ENCODE assay signal across 16 cellular contexts in genomic region chr10:31197886-31198285, GRCh38.
DNase-seq lines count a peak whose midpoint lies in the region; ATAC-seq and TF ChIP-seq lines count a peak whose summit lies in the region.
"Had no signal": no experiment of that assay in that cellular context is flagged by ENCODE, and none has a peak within 500 bp of the region (broad histone marks: within the 10 kb centered on the region; RNA-seq: fewer than 3 reads in every experiment).

No MANE protein-coding gene starts in this region.

- TF ChIP-seq POLR2A in thyroid gland (IDR thresholded peaks at IDR 0.05) = no peak

- no peak overlapping the region for H2AFZ ChIP-seq in GM23338

- CTCF ChIA-PET in activated naive CD4-positive, alpha-beta T cell treated with anti-CD3 and anti-CD28 coated beads, Interleukin-2, amount 10 ng/mL, durations not matched to agents 7 days and 5 days (lab: Charles Lee) = no interaction called here

- TF ChIP-seq CTCF in AG10803 (conservative IDR thresholded peaks at IDR 0.05; ENCODE audit: low read length) (no peak), HFFc6 (IDR thresholded peaks at IDR 0.05) (no peak), GM23338 (conservative IDR thresholded peaks at IDR 0.05; ENCODE audit: low read depth in 2 of 2) (no peak), thyroid gland (IDR thresholded peaks at IDR 0.05) (no peak)

- H3K27ac ChIP-seq in GM23338 (ENCODE audit: low read depth) (no peak overlapping the region), thyroid gland (no peak overlapping the region)
- H3K27ac ChIP-seq: C4-2B, Peyer's patch had no signal

- H3K36me3 ChIP-seq in GM23338 (ENCODE audit: insufficient read depth) (no peaks in the 10 kb centered on the region), thyroid gland (no peaks in the 10 kb centered on the region)
- H3K36me3 ChIP-seq: Peyer's patch had no signal

- H4K20me1 ChIP-seq in GM23338 (replicated peaks; ENCODE audit: insufficient read depth) = no peaks in the 10 kb centered on the region

- H3K27ac Mint-ChIP-seq in HFFc6 = no peak overlapping the region
- no peak overlapping the region for H3K27ac Mint-ChIP-seq in GM23338
- no peak overlapping the region for H3K27ac Mint-ChIP-seq in activated naive CD4-positive, alpha-beta T cell treated with anti-CD3 and anti-CD28 coated beads, Interleukin-2, amount 10 ng/mL, durations not matched to agents 7 days and 5 days

- no peaks in the 10 kb centered on the region for H3K9me2 ChIP-seq in GM23338 (ENCODE audit: insufficient read depth)

- no peaks in the 10 kb centered on the region for H3F3A ChIP-seq in GM23338 (replicated peaks; ENCODE audit: low read depth)

- no peaks in the 10 kb centered on the region; the same call in 1 of the 2 replicates for H3K4me1 Mint-ChIP-seq in HFFc6 (ENCODE audit: low read depth)
- H3K4me1 Mint-ChIP-seq in GM23338 = no peaks in the 10 kb centered on the region
- no peaks in the 10 kb centered on the region for H3K4me1 Mint-ChIP-seq in activated naive CD4-positive, alpha-beta T cell treated with anti-CD3 and anti-CD28 coated beads, Interleukin-2, amount 10 ng/mL, durations not matched to agents 7 days and 5 days

- H3K9me3 ChIP-seq in thyroid gland = no peaks in the 10 kb centered on the region
- H3K9me3 ChIP-seq: Peyer's patch had no signal

- H3K4me3 ChIP-seq in AG10803 (ENCODE audit: low read length) (no peak overlapping the region), GM23338 (no peak overlapping the region), thyroid gland (replicated peaks in 1 of 3) (no peak overlapping the region)
- H3K4me3 ChIP-seq: GM12878, Peyer's patch had no signal

- no peaks in the 10 kb centered on the region for H3K79me2 ChIP-seq in GM23338 (replicated peaks; ENCODE audit: insufficient read depth)

- H3K27me3 Mint-ChIP-seq in HFFc6 (ENCODE audit: insufficient read depth) (no peaks in the 10 kb centered on the region; the same call in 1 of the 2 replicates), GM23338 (ENCODE audit: insufficient read depth, low read depth, poor library complexity) (peaks cover 4% of the 10 kb centered on the region)
- H3K27me3 Mint-ChIP-seq in activated naive CD4-positive, alpha-beta T cell treated with anti-CD3 and anti-CD28 coated beads, Interleukin-2, amount 10 ng/mL, durations not matched to agents 7 days and 5 days = no peaks in the 10 kb centered on the region

- H3K4me3 Mint-ChIP-seq in HFFc6 (no peak overlapping the region), GM23338 (no peak overlapping the region)
- no peak overlapping the region for H3K4me3 Mint-ChIP-seq in activated naive CD4-positive, alpha-beta T cell treated with anti-CD3 and anti-CD28 coated beads, Interleukin-2, amount 10 ng/mL, durations not matched to agents 7 days and 5 days

- H3K27me3 ChIP-seq in GM23338 (ENCODE audit: insufficient read depth) = no peaks in the 10 kb centered on the region
- H3K27me3 ChIP-seq in thyroid gland = no peaks in the 10 kb centered on the region
- H3K27me3 ChIP-seq: Peyer's patch had no signal

- no peak for ATAC-seq in GM23338
- no peak for ATAC-seq in Right ventricle myocardium superior (ENCODE audit: poor library complexity)
- ATAC-seq: GM12878 had no signal

- no peak overlapping the region for H3K4me2 ChIP-seq in GM23338

- 60 to 70% methylated on average over 5 of the region's 5 CpGs for WGBS in thyroid gland, 2 donors

- no peaks in the 10 kb centered on the region for H3K36me3 Mint-ChIP-seq in HFFc6 (ENCODE audit: low read depth)
- H3K36me3 Mint-ChIP-seq in GM23338 (ENCODE audit: low read depth) = no peaks in the 10 kb centered on the region
- H3K36me3 Mint-ChIP-seq in activated naive CD4-positive, alpha-beta T cell treated with anti-CD3 and anti-CD28 coated beads, Interleukin-2, amount 10 ng/mL, durations not matched to agents 7 days and 5 days = no peaks in the 10 kb centered on the region

- H3K4me1 ChIP-seq in GM23338 (ENCODE audit: insufficient read depth) (no peaks in the 10 kb centered on the region), thyroid gland (no peaks in the 10 kb centered on the region)
- H3K4me1 ChIP-seq: Peyer's patch had no signal

- H3K9me3 Mint-ChIP-seq in HFFc6 (no peaks in the 10 kb centered on the region), GM23338 (no peaks in the 10 kb centered on the region)
- no peaks in the 10 kb centered on the region for H3K9me3 Mint-ChIP-seq in activated naive CD4-positive, alpha-beta T cell treated with anti-CD3 and anti-CD28 coated beads, Interleukin-2, amount 10 ng/mL, durations not matched to agents 7 days and 5 days

- intact Hi-C loops in thyroid gland (cut with DNase I) (no loop called here), Right ventricle myocardium superior (cut with DNase I) (no loop called here)

- DNase-seq in AG10803 (ENCODE audit: low read depth) (peak; percentile 18), HFFc6 (peak; percentile 26), RPMI7951 (ENCODE audit: low read depth) (peak; percentile 30), fibroblast of peridontal ligament (ENCODE audit: extremely low read depth) (peak; percentile 50), GM23338 (ENCODE audit: low spot score) (no peak), thyroid gland (no peak), Right ventricle myocardium superior (no peak)
- DNase-seq in activated naive CD4-positive, alpha-beta T cell treated with anti-CD3 and anti-CD28 coated beads, Interleukin-2, amount 10 ng/mL, durations not matched to agents 7 days and 5 days = no peak
- DNase-seq: COR-L47, DMS153, KG1, NCI-H1092 treated with DMSO at 0.1 percent for 48 hours, NCI-H1694, Peyer's patch had no signal

TF ChIP-seq in GM23338, 12 proteins besides CTCF, POLR2A, EP300 and RAD21 (continues in another document):
- TF ChIP-seq ZNF462 (CRISPR knock-in tag; IDR thresholded peaks at IDR 0.05) (no peak), CREB1 (CRISPR knock-in tag; IDR thresholded peaks at IDR 0.05; ENCODE audit: low read depth) (no peak), JUNB (IDR thresholded peaks at IDR 0.05; ENCODE audit: unreplicated experiment) (no peak), ZNF331 (CRISPR knock-in tag; IDR thresholded peaks at IDR 0.05; ENCODE audit: low read depth) (no peak), POLR2AphosphoS5 (IDR thresholded peaks at IDR 0.05; ENCODE audit: low read depth) (no peak), ZNF114 (CRISPR knock-in tag; IDR thresholded peaks at IDR 0.05) (no peak)

Comparison
In these comparisons a context has a peak if more than half of its experiments do, and no peak if none do; other contexts are left out.
1. DNase-seq: peak in AG10803 (single experiment), HFFc6 (single experiment), RPMI7951 (single experiment) and fibroblast of peridontal ligament (single experiment); none in GM23338 (single experiment), thyroid gland (0 of 2), activated naive CD4-positive, alpha-beta T cell treated with anti-CD3 and anti-CD28 coated beads, Interleukin-2, amount 10 ng/mL, durations not matched to agents 7 days and 5 days (single experiment) and Right ventricle myocardium superior (single experiment).